In the genomic region with DNA sequence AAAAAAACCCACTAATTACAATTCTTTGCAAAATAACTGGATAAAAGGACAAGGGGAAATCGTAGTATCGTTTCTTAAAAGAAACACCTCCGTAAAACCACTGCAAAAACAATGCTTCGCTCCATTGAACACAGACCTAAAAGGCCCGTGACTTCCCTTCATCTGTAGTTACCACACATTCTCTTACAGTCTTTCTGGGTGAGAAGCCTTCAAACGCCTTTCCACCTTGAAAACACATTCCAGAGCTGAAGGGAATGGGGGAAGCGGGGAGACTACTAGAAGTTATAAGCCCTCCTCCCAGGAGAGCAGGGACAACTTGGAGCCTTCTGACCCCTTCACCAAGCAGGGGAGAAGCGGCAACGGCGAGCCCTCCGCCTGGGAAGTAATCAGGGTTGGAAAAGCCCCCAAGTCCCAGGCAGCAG, we compare ENCODE assay signal across 1 cellular context.
TF ChIP-seq lines count a peak whose summit lies in the region.

No MANE protein-coding gene starts in this region.

TF ChIP-seq in GM23338, 12 proteins besides CTCF, POLR2A, EP300 and RAD21 (continued from another document):
- TF ChIP-seq, protein P1, sequence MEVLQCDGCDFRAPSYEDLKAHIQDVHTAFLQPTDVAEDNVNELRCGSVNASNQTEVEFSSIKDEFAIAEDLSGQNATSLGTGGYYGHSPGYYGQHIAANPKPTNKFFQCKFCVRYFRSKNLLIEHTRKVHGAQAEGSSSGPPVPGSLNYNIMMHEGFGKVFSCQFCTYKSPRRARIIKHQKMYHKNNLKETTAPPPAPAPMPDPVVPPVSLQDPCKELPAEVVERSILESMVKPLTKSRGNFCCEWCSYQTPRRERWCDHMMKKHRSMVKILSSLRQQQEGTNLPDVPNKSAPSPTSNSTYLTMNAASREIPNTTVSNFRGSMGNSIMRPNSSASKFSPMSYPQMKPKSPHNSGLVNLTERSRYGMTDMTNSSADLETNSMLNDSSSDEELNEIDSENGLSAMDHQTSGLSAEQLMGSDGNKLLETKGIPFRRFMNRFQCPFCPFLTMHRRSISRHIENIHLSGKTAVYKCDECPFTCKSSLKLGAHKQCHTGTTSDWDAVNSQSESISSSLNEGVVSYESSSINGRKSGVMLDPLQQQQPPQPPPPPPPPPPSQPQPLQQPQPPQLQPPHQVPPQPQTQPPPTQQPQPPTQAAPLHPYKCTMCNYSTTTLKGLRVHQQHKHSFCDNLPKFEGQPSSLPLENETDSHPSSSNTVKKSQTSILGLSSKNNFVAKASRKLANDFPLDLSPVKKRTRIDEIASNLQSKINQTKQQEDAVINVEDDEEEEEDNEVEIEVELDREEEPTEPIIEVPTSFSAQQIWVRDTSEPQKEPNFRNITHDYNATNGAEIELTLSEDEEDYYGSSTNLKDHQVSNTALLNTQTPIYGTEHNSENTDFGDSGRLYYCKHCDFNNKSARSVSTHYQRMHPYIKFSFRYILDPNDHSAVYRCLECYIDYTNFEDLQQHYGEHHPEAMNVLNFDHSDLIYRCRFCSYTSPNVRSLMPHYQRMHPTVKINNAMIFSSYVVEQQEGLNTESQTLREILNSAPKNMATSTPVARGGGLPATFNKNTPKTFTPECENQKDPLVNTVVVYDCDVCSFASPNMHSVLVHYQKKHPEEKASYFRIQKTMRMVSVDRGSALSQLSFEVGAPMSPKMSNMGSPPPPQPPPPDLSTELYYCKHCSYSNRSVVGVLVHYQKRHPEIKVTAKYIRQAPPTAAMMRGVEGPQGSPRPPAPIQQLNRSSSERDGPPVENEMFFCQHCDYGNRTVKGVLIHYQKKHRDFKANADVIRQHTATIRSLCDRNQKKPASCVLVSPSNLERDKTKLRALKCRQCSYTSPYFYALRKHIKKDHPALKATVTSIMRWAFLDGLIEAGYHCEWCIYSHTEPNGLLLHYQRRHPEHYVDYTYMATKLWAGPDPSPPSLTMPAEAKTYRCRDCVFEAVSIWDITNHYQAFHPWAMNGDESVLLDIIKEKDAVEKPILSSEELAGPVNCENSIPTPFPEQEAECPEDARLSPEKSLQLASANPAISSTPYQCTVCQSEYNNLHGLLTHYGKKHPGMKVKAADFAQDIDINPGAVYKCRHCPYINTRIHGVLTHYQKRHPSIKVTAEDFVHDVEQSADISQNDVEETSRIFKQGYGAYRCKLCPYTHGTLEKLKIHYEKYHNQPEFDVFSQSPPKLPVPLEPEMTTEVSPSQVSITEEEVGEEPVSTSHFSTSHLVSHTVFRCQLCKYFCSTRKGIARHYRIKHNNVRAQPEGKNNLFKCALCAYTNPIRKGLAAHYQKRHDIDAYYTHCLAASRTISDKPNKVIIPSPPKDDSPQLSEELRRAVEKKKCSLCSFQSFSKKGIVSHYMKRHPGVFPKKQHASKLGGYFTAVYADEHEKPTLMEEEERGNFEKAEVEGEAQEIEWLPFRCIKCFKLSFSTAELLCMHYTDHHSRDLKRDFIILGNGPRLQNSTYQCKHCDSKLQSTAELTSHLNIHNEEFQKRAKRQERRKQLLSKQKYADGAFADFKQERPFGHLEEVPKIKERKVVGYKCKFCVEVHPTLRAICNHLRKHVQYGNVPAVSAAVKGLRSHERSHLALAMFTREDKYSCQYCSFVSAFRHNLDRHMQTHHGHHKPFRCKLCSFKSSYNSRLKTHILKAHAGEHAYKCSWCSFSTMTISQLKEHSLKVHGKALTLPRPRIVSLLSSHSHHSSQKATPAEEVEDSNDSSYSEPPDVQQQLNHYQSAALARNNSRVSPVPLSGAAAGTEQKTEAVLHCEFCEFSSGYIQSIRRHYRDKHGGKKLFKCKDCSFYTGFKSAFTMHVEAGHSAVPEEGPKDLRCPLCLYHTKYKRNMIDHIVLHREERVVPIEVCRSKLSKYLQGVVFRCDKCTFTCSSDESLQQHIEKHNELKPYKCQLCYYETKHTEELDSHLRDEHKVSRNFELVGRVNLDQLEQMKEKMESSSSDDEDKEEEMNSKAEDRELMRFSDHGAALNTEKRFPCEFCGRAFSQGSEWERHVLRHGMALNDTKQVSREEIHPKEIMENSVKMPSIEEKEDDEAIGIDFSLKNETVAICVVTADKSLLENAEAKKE (CRISPR knock-in tag; IDR thresholded peaks at IDR 0.05) = no peak
- TF ChIP-seq ZNF331 (CRISPR knock-in tag; IDR thresholded peaks at IDR 0.05; ENCODE audit: low read depth) (no peak), CREB1 (CRISPR knock-in tag; IDR thresholded peaks at IDR 0.05; ENCODE audit: low read depth) (no peak), ZNF114 (CRISPR knock-in tag; IDR thresholded peaks at IDR 0.05) (no peak), NANOG (IDR thresholded peaks at IDR 0.05; ENCODE audit: borderline replicate concordance) (no peak)
- TF ChIP-seq, protein P2, sequence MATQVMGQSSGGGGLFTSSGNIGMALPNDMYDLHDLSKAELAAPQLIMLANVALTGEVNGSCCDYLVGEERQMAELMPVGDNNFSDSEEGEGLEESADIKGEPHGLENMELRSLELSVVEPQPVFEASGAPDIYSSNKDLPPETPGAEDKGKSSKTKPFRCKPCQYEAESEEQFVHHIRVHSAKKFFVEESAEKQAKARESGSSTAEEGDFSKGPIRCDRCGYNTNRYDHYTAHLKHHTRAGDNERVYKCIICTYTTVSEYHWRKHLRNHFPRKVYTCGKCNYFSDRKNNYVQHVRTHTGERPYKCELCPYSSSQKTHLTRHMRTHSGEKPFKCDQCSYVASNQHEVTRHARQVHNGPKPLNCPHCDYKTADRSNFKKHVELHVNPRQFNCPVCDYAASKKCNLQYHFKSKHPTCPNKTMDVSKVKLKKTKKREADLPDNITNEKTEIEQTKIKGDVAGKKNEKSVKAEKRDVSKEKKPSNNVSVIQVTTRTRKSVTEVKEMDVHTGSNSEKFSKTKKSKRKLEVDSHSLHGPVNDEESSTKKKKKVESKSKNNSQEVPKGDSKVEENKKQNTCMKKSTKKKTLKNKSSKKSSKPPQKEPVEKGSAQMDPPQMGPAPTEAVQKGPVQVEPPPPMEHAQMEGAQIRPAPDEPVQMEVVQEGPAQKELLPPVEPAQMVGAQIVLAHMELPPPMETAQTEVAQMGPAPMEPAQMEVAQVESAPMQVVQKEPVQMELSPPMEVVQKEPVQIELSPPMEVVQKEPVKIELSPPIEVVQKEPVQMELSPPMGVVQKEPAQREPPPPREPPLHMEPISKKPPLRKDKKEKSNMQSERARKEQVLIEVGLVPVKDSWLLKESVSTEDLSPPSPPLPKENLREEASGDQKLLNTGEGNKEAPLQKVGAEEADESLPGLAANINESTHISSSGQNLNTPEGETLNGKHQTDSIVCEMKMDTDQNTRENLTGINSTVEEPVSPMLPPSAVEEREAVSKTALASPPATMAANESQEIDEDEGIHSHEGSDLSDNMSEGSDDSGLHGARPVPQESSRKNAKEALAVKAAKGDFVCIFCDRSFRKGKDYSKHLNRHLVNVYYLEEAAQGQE (IDR thresholded peaks at IDR 0.05; ENCODE audit: unreplicated experiment) = no peak
